24 cellular contexts compared by ENCODE assay signal in the genomic region with DNA sequence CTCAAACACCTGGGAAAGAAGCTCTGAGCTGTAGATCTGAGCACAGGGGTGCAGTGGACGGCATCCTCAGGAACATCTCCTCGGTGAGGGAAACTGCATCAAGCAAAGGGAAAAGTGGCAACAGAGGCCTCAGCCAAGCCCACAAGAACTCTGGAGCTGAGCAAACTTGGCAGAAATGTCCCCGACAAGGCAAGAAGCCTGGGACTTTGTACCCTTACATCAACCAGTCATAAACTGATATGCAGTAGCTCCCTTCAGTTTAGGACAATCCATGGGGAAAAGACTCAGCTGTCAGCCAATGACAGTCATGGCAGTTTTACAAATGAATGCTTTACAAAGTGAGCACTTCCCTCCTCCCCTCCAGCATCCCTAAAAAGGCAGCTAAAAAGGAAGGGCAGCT.
"Had no signal": no experiment of that assay in that cellular context is flagged by ENCODE, and none has a peak within 500 bp of the region (broad histone marks: within the 10 kb centered on the region; RNA-seq: fewer than 3 reads in every experiment).

No MANE protein-coding gene starts in this region.

- H3K36me3 Mint-ChIP-seq: naive B cell; natural killer cell treated with Interleukin-12 subunit alpha and Interleukin-12 subunit beta and Interleukin-15 and Interleukin-18, amount 100 ng/mL, for 72 hours; stimulated activated effector memory CD8-positive, alpha-beta T cell treated with anti-CD3 and anti-CD28 coated beads, Interleukin-12 subunit alpha, Interleukin-12 subunit beta, amount 100 ng/mL, for 72 hours; type B pancreatic cell had no signal

- ATAC-seq: esophagus mucosa; gastrocnemius medialis; lower lobe of right lung; natural killer cell treated with Interleukin-12 subunit alpha and Interleukin-12 subunit beta and Interleukin-15 and Interleukin-18, amount 100 ng/mL, for 72 hours; sciatic nerve; stimulated activated effector memory CD8-positive, alpha-beta T cell treated with anti-CD3 and anti-CD28 coated beads, Interleukin-12 subunit alpha, Interleukin-12 subunit beta, amount 100 ng/mL, for 72 hours had no signal

- H3K4me3 ChIP-seq: gastrocnemius medialis, left ventricle myocardium inferior, lower lobe of right lung, stomach, thyroid gland had no signal

- H3K27ac Mint-ChIP-seq: natural killer cell treated with Interleukin-12 subunit alpha and Interleukin-12 subunit beta and Interleukin-15 and Interleukin-18, amount 100 ng/mL, for 72 hours; progenitor cell of endocrine pancreas; stimulated activated effector memory CD8-positive, alpha-beta T cell treated with anti-CD3 and anti-CD28 coated beads, Interleukin-12 subunit alpha, Interleukin-12 subunit beta, amount 100 ng/mL, for 72 hours; type B pancreatic cell had no signal

- H3K9me3 ChIP-seq: gastrocnemius medialis, left ventricle myocardium inferior, lower lobe of right lung, neutrophil, stomach, thyroid gland had no signal

- DNase-seq: central memory CD4-positive, alpha-beta T cell; effector CD4-positive, alpha-beta T cell; foreskin fibroblast; gastrocnemius medialis; head of caudate nucleus; kidney; left ventricle myocardium inferior; lower lobe of right lung; naive B cell; stimulated activated CD4-positive, alpha-beta T cell treated with anti-CD3 and anti-CD28 coated beads, Interleukin-2, amount 100 ng/mL, for 24 hours; stimulated activated CD4-positive, alpha-beta T cell treated with anti-CD3 and anti-CD28 coated beads, Interleukin-4, amount 100 ng/mL, for 24 hours; stimulated activated naive CD4-positive, alpha-beta T cell treated with Interleukin-2 at 50 U/mL for 16 hours; stomach; thyroid gland had no signal

- H3K27ac ChIP-seq: epithelial cell of prostate, gastrocnemius medialis, left ventricle myocardium inferior, lower lobe of right lung, neutrophil, parathyroid adenoma, stomach, thyroid gland had no signal

- H3K27me3 ChIP-seq: gastrocnemius medialis, neutrophil, stomach, thyroid gland had no signal

- H3K4me1 Mint-ChIP-seq: naive B cell; neural crest cell; stimulated activated effector memory CD8-positive, alpha-beta T cell treated with anti-CD3 and anti-CD28 coated beads, Interleukin-12 subunit alpha, Interleukin-12 subunit beta, amount 100 ng/mL, for 72 hours had no signal

- H3K9me3 Mint-ChIP-seq: natural killer cell treated with Interleukin-12 subunit alpha and Interleukin-12 subunit beta and Interleukin-15 and Interleukin-18, amount 100 ng/mL, for 72 hours; neural crest cell; stimulated activated effector memory CD8-positive, alpha-beta T cell treated with anti-CD3 and anti-CD28 coated beads, Interleukin-12 subunit alpha, Interleukin-12 subunit beta, amount 100 ng/mL, for 72 hours; type B pancreatic cell had no signal

- H3K4me3 Mint-ChIP-seq: naive B cell; natural killer cell treated with Interleukin-12 subunit alpha and Interleukin-12 subunit beta and Interleukin-15 and Interleukin-18, amount 100 ng/mL, for 72 hours; neural crest cell; stimulated activated effector memory CD8-positive, alpha-beta T cell treated with anti-CD3 and anti-CD28 coated beads, Interleukin-12 subunit alpha, Interleukin-12 subunit beta, amount 100 ng/mL, for 72 hours; type B pancreatic cell had no signal

- H3K4me1 ChIP-seq: gastrocnemius medialis, left ventricle myocardium inferior, lower lobe of right lung, parathyroid adenoma, stomach, thyroid gland had no signal

- H3K36me3 ChIP-seq: gastrocnemius medialis, left ventricle myocardium inferior, lower lobe of right lung, neutrophil, stomach, thyroid gland had no signal
